9 cellular contexts compared by ENCODE assay signal in genomic region chr2:152167070-152167469, GRCh38. TPM values are rescaled to one million over a fixed set of nuclear protein-coding genes. Genes with fewer than 3 reads are reported as not detected.
DNase-seq lines count a peak whose midpoint lies in the region; ATAC-seq, FAIRE-seq and TF ChIP-seq lines count a peak whose summit lies in the region.
"Had no signal": no experiment of that assay in that cellular context is flagged by ENCODE, and none has a peak within 500 bp of the region (broad histone marks: within the 10 kb centered on the region; RNA-seq: fewer than 3 reads in every experiment).

No MANE protein-coding gene starts in this region.

- peak; percentile 34 for ATAC-seq in HG02870 (IDR thresholded peaks at IDR 0.05; ENCODE audit: unreplicated experiment)
- no peak for ATAC-seq in HG03097 (IDR thresholded peaks at IDR 0.05; ENCODE audit: low FRiP score, unreplicated experiment)

- no peak for DNase-seq in activated naive CD8-positive, alpha-beta T cell treated with anti-CD3 and anti-CD28 coated beads for 36 hours
- DNase-seq in astrocyte (ENCODE audit: low read depth) (no peak), tibial artery (no peak), GDM1 (lab: John Stamatoyannopoulos, UW) (no peak), HK-2 (ENCODE audit: unreplicated experiment) (no peak)

- peak overlapping the region; percentile 16 for H3K27ac Mint-ChIP-seq in activated naive CD8-positive, alpha-beta T cell
- no peak overlapping the region for H3K27ac Mint-ChIP-seq in activated naive CD8-positive, alpha-beta T cell treated with anti-CD3 and anti-CD28 coated beads for 36 hours
- H3K27ac Mint-ChIP-seq in astrocyte (ENCODE audit: unreplicated experiment): no peak overlapping the region
- H3K27ac Mint-ChIP-seq: dendritic cell treated with granulocyte-macrophage colony-stimulating factor and Interleukin-4, amounts not matched to agents 40 ng/mL and 50 ng/mL, for 4 days had no signal

- peaks cover 80% of the 10 kb centered on the region for H4K20me1 ChIP-seq in astrocyte (ENCODE audit: insufficient read depth, low read length)

- peaks cover 56% of the 10 kb centered on the region for H3K4me1 Mint-ChIP-seq in activated naive CD8-positive, alpha-beta T cell (ENCODE audit: low read depth)
- peaks cover 38% of the 10 kb centered on the region for H3K4me1 Mint-ChIP-seq in activated naive CD8-positive, alpha-beta T cell treated with anti-CD3 and anti-CD28 coated beads for 36 hours
- H3K4me1 Mint-ChIP-seq in astrocyte (ENCODE audit: low read depth, unreplicated experiment): peaks cover 11% of the 10 kb centered on the region

- H3K4me2 ChIP-seq in astrocyte (ENCODE audit: low read length): peak overlapping the region; percentile 61

- H3K79me2 ChIP-seq in astrocyte (ENCODE audit: insufficient read depth, low read length): peaks cover 97% of the 10 kb centered on the region

- FAIRE-seq in astrocyte (lab: Jason Lieb, UNC): no peak

- peak overlapping the region; percentile 23 for H3K4me3 Mint-ChIP-seq in activated naive CD8-positive, alpha-beta T cell
- no peak overlapping the region for H3K4me3 Mint-ChIP-seq in activated naive CD8-positive, alpha-beta T cell treated with anti-CD3 and anti-CD28 coated beads for 36 hours
- no peak overlapping the region for H3K4me3 Mint-ChIP-seq in astrocyte (ENCODE audit: unreplicated experiment)
- H3K4me3 Mint-ChIP-seq: dendritic cell treated with granulocyte-macrophage colony-stimulating factor and Interleukin-4, amounts not matched to agents 40 ng/mL and 50 ng/mL, for 4 days had no signal

- no peaks in the 10 kb centered on the region for H3K9me3 Mint-ChIP-seq in activated naive CD8-positive, alpha-beta T cell (ENCODE audit: low read depth)
- H3K9me3 Mint-ChIP-seq in activated naive CD8-positive, alpha-beta T cell treated with anti-CD3 and anti-CD28 coated beads for 36 hours: no peaks in the 10 kb centered on the region
- no peaks in the 10 kb centered on the region for H3K9me3 Mint-ChIP-seq in astrocyte (ENCODE audit: unreplicated experiment)
- H3K9me3 Mint-ChIP-seq: dendritic cell treated with granulocyte-macrophage colony-stimulating factor and Interleukin-4, amounts not matched to agents 40 ng/mL and 50 ng/mL, for 4 days had no signal

- no peaks in the 10 kb centered on the region for H3K27me3 Mint-ChIP-seq in activated naive CD8-positive, alpha-beta T cell
- H3K27me3 Mint-ChIP-seq in activated naive CD8-positive, alpha-beta T cell treated with anti-CD3 and anti-CD28 coated beads for 36 hours: no peaks in the 10 kb centered on the region
- no peaks in the 10 kb centered on the region for H3K27me3 Mint-ChIP-seq in astrocyte (ENCODE audit: low read depth, unreplicated experiment)
- H3K27me3 Mint-ChIP-seq: dendritic cell treated with granulocyte-macrophage colony-stimulating factor and Interleukin-4, amounts not matched to agents 40 ng/mL and 50 ng/mL, for 4 days had no signal

- no peak overlapping the region for H3K4me3 ChIP-seq in astrocyte (ENCODE audit: insufficient read depth, low read depth, low read length)
- H3K4me3 ChIP-seq in tibial artery: no peak overlapping the region

- no peaks in the 10 kb centered on the region for H3K9me3 ChIP-seq in astrocyte (ENCODE audit: insufficient read depth, low read depth, low read length)
- no peaks in the 10 kb centered on the region for H3K9me3 ChIP-seq in tibial artery

- intact Hi-C loops in tibial artery (cut with DNase I; ENCODE audit: low total_unique reads): no loop called here

- no peak overlapping the region for H3K9ac ChIP-seq in astrocyte (ENCODE audit: low read length)

- H3K36me3 Mint-ChIP-seq in activated naive CD8-positive, alpha-beta T cell: peaks cover 3% of the 10 kb centered on the region
- H3K36me3 Mint-ChIP-seq in activated naive CD8-positive, alpha-beta T cell treated with anti-CD3 and anti-CD28 coated beads for 36 hours: peaks cover 9% of the 10 kb centered on the region
- peaks cover 1% of the 10 kb centered on the region for H3K36me3 Mint-ChIP-seq in astrocyte (ENCODE audit: low read depth, unreplicated experiment)

- no peak overlapping the region for H2AFZ ChIP-seq in astrocyte (ENCODE audit: low read depth, low read length)

- H3K27me3 ChIP-seq in astrocyte (ENCODE audit: insufficient read depth, low read length) (no peaks in the 10 kb centered on the region), tibial artery (no peaks in the 10 kb centered on the region)

- no peak for TF ChIP-seq CTCF in astrocyte (IDR thresholded peaks at IDR 0.05; ENCODE audit: insufficient read depth, low read depth, low read length)
- TF ChIP-seq CTCF in tibial artery (IDR thresholded peaks at IDR 0.05): no peak

- no peaks in the 10 kb centered on the region for H3K36me3 ChIP-seq in astrocyte (ENCODE audit: insufficient read depth, low read length)
- H3K36me3 ChIP-seq in tibial artery: no peaks in the 10 kb centered on the region

- H3K27ac ChIP-seq in astrocyte (ENCODE audit: low read depth, low read length) (no peak overlapping the region), tibial artery (peak overlapping the region; percentile 45 to 59)

- H3K4me1 ChIP-seq in astrocyte (ENCODE audit: insufficient read depth, low read length) (no peaks in the 10 kb centered on the region), tibial artery (peaks cover 0 to 78% (median 18%) of the 10 kb centered on the region in 4 donors)

RNA-seq across cellular contexts. Expression of gene STAM2, which starts 8.5 kb away (rescaled TPM):
- total RNA-seq in activated naive CD8-positive, alpha-beta T cell treated with anti-CD3 and anti-CD28 coated beads for 36 hours: 10 to 100 TPM; 14.0 to 14.5 TPM
- total RNA-seq in astrocyte: 33.8 and 35.3 TPM in 2 replicates
